ENCODE assay signal across 8 cellular contexts in the genomic region with DNA sequence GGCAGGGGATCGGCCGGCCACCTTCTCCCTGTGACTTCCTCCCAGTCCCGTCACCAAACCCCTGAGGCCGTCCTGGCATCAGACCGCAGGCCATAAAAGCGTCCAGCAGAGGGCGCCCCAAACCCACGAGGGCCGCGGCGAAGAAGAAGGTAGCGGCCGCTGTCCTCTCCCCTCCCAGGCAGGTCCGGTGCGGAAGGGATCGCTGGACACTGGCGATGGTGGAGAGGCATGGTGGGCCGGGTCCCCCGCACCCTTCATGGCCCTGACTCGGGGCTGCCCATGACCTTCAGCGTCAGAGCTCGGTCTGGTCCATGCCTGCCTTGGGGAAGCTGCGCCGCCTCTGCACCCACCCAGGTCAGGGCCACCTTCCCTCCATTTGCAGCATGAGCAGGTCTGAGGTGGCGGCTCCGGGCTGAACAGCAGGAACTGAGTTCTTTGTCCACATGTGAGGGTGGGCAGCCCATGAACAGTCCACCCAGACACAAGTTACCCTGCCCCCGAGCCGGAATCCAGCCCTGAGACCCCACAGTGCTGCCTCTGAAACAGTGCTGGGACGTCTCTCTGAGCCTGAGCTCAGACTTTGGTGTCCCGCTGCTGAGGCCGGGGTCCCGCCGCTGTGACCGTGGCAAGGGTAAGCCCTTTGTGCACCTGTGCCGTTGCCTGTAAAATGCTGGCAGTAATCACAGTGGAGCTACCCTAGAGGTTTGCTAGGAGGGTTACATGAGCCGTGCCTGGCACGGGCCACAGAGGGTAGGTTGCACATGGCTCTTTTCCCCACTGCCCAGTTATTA. TPM values are rescaled to one million over a fixed set of nuclear protein-coding genes. Genes with fewer than 3 reads are reported as not detected.
A peak's percentile ranks its signal among the peaks of the same experiment; 100 is the strongest.
DNase-seq lines count a peak whose midpoint lies in the region; ATAC-seq and TF ChIP-seq lines count a peak whose summit lies in the region.

No MANE protein-coding gene starts in this region.

- DNase-seq in CD14-positive monocyte (ENCODE audit: low spot score) (peak; percentile 91), HuH-7 (ENCODE audit: low spot score) (peak; percentile 96), PC-9 (peak; percentile 80 to 94), fibroblast of gingiva (ENCODE audit: low read depth) (peak; percentile 47)
- peak; percentile 91 for DNase-seq in activated T-cell treated with anti-CD3 and anti-CD28 coated beads, Interleukin-2, amount 50 U/mL, for 24 hours
- DNase-seq in naive thymus-derived CD8-positive, alpha-beta T cell: peak; percentile 54 to 85 (median 73)
- peak; percentile 51 to 68 for DNase-seq in stimulated activated CD8-positive, alpha-beta memory T cell treated with anti-CD3 and anti-CD28 coated beads, Interleukin-7, amount 100 ng/mL, for 48 hours (ENCODE audit: extremely low read depth in 1 of 2, low read depth in 1 of 2)

- H3K9me2 ChIP-seq in PC-9 (ENCODE audit: insufficient read depth): no peaks in the 10 kb centered on the region

- POLR2A ChIA-PET in PC-9 (lab: Charles Lee; ENCODE audit: unreplicated experiment): interaction anchor here (0.6 kb wide), 1 partner anchor 137 kb away, joined by 4 read pairs; no protein-coding TSS in a partner anchor
- POLR2A ChIA-PET in naive thymus-derived CD8-positive, alpha-beta T cell (lab: Charles Lee): interaction anchor here (0.6 to 1.7 kb wide), 4 partner anchors 41 to 231 kb away, joined by 3 to 6 read pairs (median 4); no protein-coding TSS in a partner anchor

- no peaks in the 10 kb centered on the region for H3K9me3 ChIP-seq in PC-9 (ENCODE audit: insufficient read depth, low read depth)

- no peak overlapping the region; the same call in 1 of the 2 replicates for H3K4me3 ChIP-seq in PC-9

- H3K4me1 Mint-ChIP-seq in CD14-positive monocyte: peaks cover 5% of the 10 kb centered on the region
- H3K4me1 Mint-ChIP-seq in activated T-cell treated with anti-CD3 and anti-CD28 coated beads, Interleukin-2, amount 50 U/mL, for 24 hours (ENCODE audit: low read depth): peaks cover 3% of the 10 kb centered on the region
- H3K4me1 Mint-ChIP-seq in naive thymus-derived CD8-positive, alpha-beta T cell: peaks cover 0 to 3% (median 2%) of the 10 kb centered on the region in 4 donors

- H3K27me3 Mint-ChIP-seq in CD14-positive monocyte (ENCODE audit: low read depth in 3 of 3): peaks cover 4 to 9% (median 5%) of the 10 kb centered on the region in 3 donors
- no peaks in the 10 kb centered on the region for H3K27me3 Mint-ChIP-seq in activated T-cell treated with anti-CD3 and anti-CD28 coated beads, Interleukin-2, amount 50 U/mL, for 24 hours
- H3K27me3 Mint-ChIP-seq in naive thymus-derived CD8-positive, alpha-beta T cell: no peaks in the 10 kb centered on the region

- ATAC-seq in GM21360 (IDR thresholded peaks at IDR 0.05; ENCODE audit: unreplicated experiment): peak; percentile 57
- peak; percentile 84 to 97 for ATAC-seq in naive thymus-derived CD8-positive, alpha-beta T cell

- peak overlapping the region; percentile 56; the same call in 1 of the 2 replicates for H2AFZ ChIP-seq in PC-9

- no peak overlapping the region for H3K27ac ChIP-seq in PC-9

- no peaks in the 10 kb centered on the region for H3K27me3 ChIP-seq in PC-9 (ENCODE audit: insufficient read depth, low read depth)

- H3K36me3 ChIP-seq in PC-9 (ENCODE audit: low read depth): no peaks in the 10 kb centered on the region

- intact Hi-C loops in CD14-positive monocyte (cut with micrococcal nuclease): loop anchor here (10.0 kb wide), 1 partner anchor 311 kb away; no protein-coding TSS in a partner anchor
- intact Hi-C loops in PC-9 (cut with micrococcal nuclease; ENCODE audit: unreplicated experiment): loop anchor here (1.0 to 5.0 kb wide), 4 partner anchors 110 to 320 kb away; no protein-coding TSS in a partner anchor

- peaks cover 0 to 11% (median 7%) of the 10 kb centered on the region in 7 donors for H3K9me3 Mint-ChIP-seq in CD14-positive monocyte
- H3K9me3 Mint-ChIP-seq in activated T-cell treated with anti-CD3 and anti-CD28 coated beads, Interleukin-2, amount 50 U/mL, for 24 hours: no peaks in the 10 kb centered on the region
- H3K9me3 Mint-ChIP-seq in naive thymus-derived CD8-positive, alpha-beta T cell: peaks cover 0 to 2% (median 0%) of the 10 kb centered on the region in 9 donors

- no peaks in the 10 kb centered on the region for H4K20me1 ChIP-seq in PC-9 (ENCODE audit: insufficient read depth)

- no TSS peak for BruUV-seq in PC-9 (replicated peaks; lab: Mats Ljungman, UMichigan)

- peak overlapping the region; percentile 69 for H3K4me2 ChIP-seq in PC-9

- H3K4me1 ChIP-seq in PC-9 (replicated peaks; ENCODE audit: insufficient read depth): peaks cover 50% of the 10 kb centered on the region

- peak overlapping the region in 1 of 2 donors; percentile 12 for H3K4me3 Mint-ChIP-seq in CD14-positive monocyte
- H3K4me3 Mint-ChIP-seq in activated T-cell treated with anti-CD3 and anti-CD28 coated beads, Interleukin-2, amount 50 U/mL, for 24 hours: no peak overlapping the region
- H3K4me3 Mint-ChIP-seq in naive thymus-derived CD8-positive, alpha-beta T cell: peak overlapping the region in 6 of 10 donors; percentile 10 to 38 (median 22)

- H3K79me2 ChIP-seq in PC-9 (ENCODE audit: low read depth): peaks cover 9% of the 10 kb centered on the region; the same call in 1 of the 2 replicates

- peaks cover 28% of the 10 kb centered on the region for H3F3A ChIP-seq in PC-9 (ENCODE audit: insufficient read depth, low read depth)

- CTCF ChIA-PET in PC-9 (lab: Charles Lee): interaction anchor here (0.6 to 0.8 kb wide), 4 partner anchors 82 to 293 kb away, joined by 4 to 11 read pairs (median 5); no protein-coding TSS in a partner anchor

- H3K36me3 Mint-ChIP-seq in CD14-positive monocyte: no peaks in the 10 kb centered on the region
- H3K36me3 Mint-ChIP-seq in activated T-cell treated with anti-CD3 and anti-CD28 coated beads, Interleukin-2, amount 50 U/mL, for 24 hours (ENCODE audit: low read depth): no peaks in the 10 kb centered on the region
- H3K36me3 Mint-ChIP-seq in naive thymus-derived CD8-positive, alpha-beta T cell: no peaks in the 10 kb centered on the region

- TF ChIP-seq CTCF in CD14-positive monocyte (IDR thresholded peaks at IDR 0.05) (peak; percentile 90), PC-9 (conservative IDR thresholded peaks at IDR 0.05) (peak; percentile 91)

- H3K27ac Mint-ChIP-seq in CD14-positive monocyte: peak overlapping the region in 1 of 7 donors; percentile 13
- no peak overlapping the region for H3K27ac Mint-ChIP-seq in activated T-cell treated with anti-CD3 and anti-CD28 coated beads, Interleukin-2, amount 50 U/mL, for 24 hours
- H3K27ac Mint-ChIP-seq in naive thymus-derived CD8-positive, alpha-beta T cell: peak overlapping the region in 2 of 10 donors; percentile 43 to 75

RNA-seq across cellular contexts. Expression of a gene that starts 40.8 kb away (rescaled TPM):
- polyA plus RNA-seq in CD14-positive monocyte: under 1 TPM; 0.85 to 0.93 TPM
- total RNA-seq in PC-9 (2021): 92.1 and 96.6 TPM in 2 replicates
- total RNA-seq in naive thymus-derived CD8-positive, alpha-beta T cell: 10 to 100 TPM; 38.8 to 41.5 TPM
- polyA plus RNA-seq in naive thymus-derived CD8-positive, alpha-beta T cell: 1 to 10 TPM in 1 of 3 donors, under 1 TPM in 2; 0.31 to 1.3 (median 0.65) TPM
